ENCODE assay signal across 1 cellular context in the genomic region with DNA sequence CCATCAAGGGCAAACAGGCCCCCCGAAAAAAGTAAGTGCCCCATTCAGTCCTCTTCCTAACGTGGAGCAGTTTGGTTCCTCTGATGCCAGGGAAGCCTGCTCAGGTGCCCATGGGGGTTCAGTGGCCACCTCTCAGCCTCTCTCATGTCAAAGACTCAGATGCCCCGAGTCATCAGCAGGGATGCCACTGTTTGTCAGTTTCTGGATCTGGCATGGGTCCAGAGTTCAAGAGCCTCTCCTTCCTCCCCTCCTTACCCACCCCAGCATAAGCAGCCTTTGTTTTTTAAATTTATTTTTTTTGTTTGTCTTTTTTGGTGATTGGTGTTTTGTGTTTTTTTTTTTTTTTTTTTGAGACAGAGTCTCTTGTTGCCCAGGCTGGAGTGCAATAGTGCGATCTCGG.
TF ChIP-seq lines count a peak whose summit lies in the region.

No MANE protein-coding gene starts in this region.

TF ChIP-seq in K562, 482 proteins besides CTCF, POLR2A, EP300 and RAD21:
- TF ChIP-seq NFE2L1 (tag; IDR thresholded peaks at IDR 0.05; ENCODE audit: borderline replicate concordance, low read depth): no peak
- TF ChIP-seq NFIC (IDR thresholded peaks at IDR 0.05): peak; percentile 64
